8 cellular contexts compared by ENCODE assay signal in the genomic region with DNA sequence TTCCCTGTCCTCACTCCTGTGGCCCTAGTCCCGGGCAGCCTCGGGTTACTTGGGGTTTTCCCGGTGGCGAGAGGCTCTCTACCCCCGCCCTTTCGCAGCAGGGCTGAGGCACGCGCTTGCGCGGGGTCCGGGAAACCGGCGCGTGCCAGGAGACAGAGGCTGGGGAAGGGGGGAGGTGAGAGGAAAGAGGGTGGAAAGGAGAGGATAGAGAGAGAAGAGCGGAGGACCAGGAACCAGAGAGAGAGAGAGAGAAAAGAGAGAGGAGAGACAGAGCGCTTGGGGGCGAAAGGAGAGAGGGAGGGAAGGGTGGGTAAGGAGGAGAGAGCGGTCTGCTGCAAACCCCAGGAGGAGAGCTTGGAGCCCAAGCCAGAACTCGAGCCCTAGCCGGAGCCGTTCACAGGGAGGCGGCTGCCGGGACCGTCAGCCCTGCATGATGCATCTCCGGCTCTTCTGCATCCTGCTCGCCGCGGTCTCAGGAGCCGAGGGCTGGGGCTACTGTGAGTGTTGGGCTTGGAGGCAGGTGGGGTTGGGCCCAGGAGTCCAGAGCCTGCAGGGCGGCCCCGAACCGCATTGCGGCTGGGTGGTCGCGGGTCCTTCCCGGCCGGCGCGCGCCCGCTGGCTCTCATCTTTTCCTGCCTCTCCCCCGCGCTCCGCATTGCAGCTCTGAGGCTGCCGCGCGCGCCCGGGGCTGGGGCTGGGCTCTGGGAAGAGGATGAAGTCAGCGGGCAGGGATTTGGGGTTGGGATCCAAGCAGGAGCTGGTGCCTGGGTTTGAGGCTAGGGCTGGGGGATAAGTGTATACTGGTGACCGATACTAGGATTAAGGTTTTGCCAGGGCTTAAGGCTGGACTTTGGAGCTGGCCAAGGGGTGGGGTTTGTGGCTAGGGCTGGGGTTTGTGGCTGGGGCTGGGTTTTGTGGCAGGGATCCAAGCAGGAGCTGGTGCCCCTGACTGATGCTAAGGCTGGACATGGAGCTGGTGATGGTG. TPM values are rescaled to one million over a fixed set of nuclear protein-coding genes. Genes with fewer than 3 reads are reported as not detected.
DNase-seq lines count a peak whose midpoint lies in the region; TF ChIP-seq lines count a peak whose summit lies in the region.

A gene (plus strand): TSS at position 132 of the 985 bp plus-strand sequence. CDS start 299 bp downstream, at position 431.

- H3K9me3 ChIP-seq in neuron (ENCODE audit: low read length) = no peaks in the 10 kb centered on the region

- H2AFZ ChIP-seq in neuron (ENCODE audit: low read depth, low read length) = peak within 1 kb of the TSS; percentile 34

- peak; percentile 37 for DNase-seq in activated naive CD4-positive, alpha-beta T cell treated with Interleukin-2 at 50 U/mL for 16 hours
- DNase-seq in activated naive CD4-positive, alpha-beta T cell (lab: John Stamatoyannopoulos, UW) = no peak
- peak; percentile 30 for DNase-seq in NCI-H2107 treated with DMSO at 0.1 percent for 48 hours (lab: John Stamatoyannopoulos, UW; ENCODE audit: unreplicated experiment)
- DNase-seq in activated T-helper 1 cell treated with anti-CD3 and anti-CD28 coated beads, Interleukin-12 subunit alpha, Interleukin-12 subunit beta, Interleukin-2, Interleukin-4 antibody, amounts not matched to agents 30 ng/mL and 10 ng/mL and 1 ng/mL, durations not matched to agents 14 hours and 24 hours and 36 hours (ENCODE audit: low spot score) = no peak
- peak; percentile 80 for DNase-seq in fibroblast of villous mesenchyme (ENCODE audit: low read depth)
- no peak for DNase-seq in SKM-1 treated with dmso at 0.1 percent for 144 hours (lab: John Stamatoyannopoulos, UW; ENCODE audit: unreplicated experiment)
- DNase-seq in NCI-H1930 (lab: John Stamatoyannopoulos, UW) = no peak

- peaks cover 45% of the 10 kb centered on the region for H3K4me1 Mint-ChIP-seq in activated T-helper 1 cell treated with anti-CD3 and anti-CD28 coated beads, Interleukin-12 subunit alpha, Interleukin-12 subunit beta, Interleukin-2, Interleukin-4 antibody, amounts not matched to agents 30 ng/mL and 10 ng/mL and 1 ng/mL, durations not matched to agents 14 hours and 24 hours and 36 hours (ENCODE audit: low read depth)

- H3K4me3 Mint-ChIP-seq in activated T-helper 1 cell treated with anti-CD3 and anti-CD28 coated beads, Interleukin-12 subunit alpha, Interleukin-12 subunit beta, Interleukin-2, Interleukin-4 antibody, amounts not matched to agents 30 ng/mL and 10 ng/mL and 1 ng/mL, durations not matched to agents 14 hours and 24 hours and 36 hours = peak within 1 kb of the TSS; percentile 75

- peaks cover 3% of the 10 kb centered on the region for H3K36me3 Mint-ChIP-seq in activated T-helper 1 cell treated with anti-CD3 and anti-CD28 coated beads, Interleukin-12 subunit alpha, Interleukin-12 subunit beta, Interleukin-2, Interleukin-4 antibody, amounts not matched to agents 30 ng/mL and 10 ng/mL and 1 ng/mL, durations not matched to agents 14 hours and 24 hours and 36 hours (ENCODE audit: low read depth)

- H3K27me3 ChIP-seq in neuron (ENCODE audit: insufficient read depth, low read length) = no peaks in the 10 kb centered on the region

- intact Hi-C loops in activated T-helper 1 cell treated with anti-CD3 and anti-CD28 coated beads, Interleukin-12 subunit alpha, Interleukin-12 subunit beta, Interleukin-2, Interleukin-4 antibody, amounts not matched to agents 30 ng/mL and 10 ng/mL and 1 ng/mL, durations not matched to agents 14 hours and 24 hours and 36 hours (cut with micrococcal nuclease) = no loop called here

- peaks cover 27% of the 10 kb centered on the region for H3K4me1 ChIP-seq in neuron (ENCODE audit: insufficient read depth, low read length)

- TF ChIP-seq CTCF in fibroblast of villous mesenchyme (IDR thresholded peaks at IDR 0.05; ENCODE audit: insufficient read depth, low read depth, low read length) = no peak

- peak within 1 kb of the TSS; percentile 61 for H3K4me3 ChIP-seq in fibroblast of villous mesenchyme (ENCODE audit: low read depth, low read length)
- peak within 1 kb of the TSS; percentile 66 for H3K4me3 ChIP-seq in neuron (ENCODE audit: low read length)

- peaks cover 31% of the 10 kb centered on the region for H3K36me3 ChIP-seq in neuron (ENCODE audit: insufficient read depth, low read length)

- no peaks in the 10 kb centered on the region for H3K9me3 Mint-ChIP-seq in activated T-helper 1 cell treated with anti-CD3 and anti-CD28 coated beads, Interleukin-12 subunit alpha, Interleukin-12 subunit beta, Interleukin-2, Interleukin-4 antibody, amounts not matched to agents 30 ng/mL and 10 ng/mL and 1 ng/mL, durations not matched to agents 14 hours and 24 hours and 36 hours

- H3K27me3 Mint-ChIP-seq in activated T-helper 1 cell treated with anti-CD3 and anti-CD28 coated beads, Interleukin-12 subunit alpha, Interleukin-12 subunit beta, Interleukin-2, Interleukin-4 antibody, amounts not matched to agents 30 ng/mL and 10 ng/mL and 1 ng/mL, durations not matched to agents 14 hours and 24 hours and 36 hours (ENCODE audit: insufficient read depth) = peaks cover 35% of the 10 kb centered on the region

- peak within 1 kb of the TSS; percentile 63 for H3K27ac Mint-ChIP-seq in activated T-helper 1 cell treated with anti-CD3 and anti-CD28 coated beads, Interleukin-12 subunit alpha, Interleukin-12 subunit beta, Interleukin-2, Interleukin-4 antibody, amounts not matched to agents 30 ng/mL and 10 ng/mL and 1 ng/mL, durations not matched to agents 14 hours and 24 hours and 36 hours

RNA-seq across cellular contexts. Expression of the gene that starts here (rescaled TPM):
- 1.8 and 2.2 TPM in 2 replicates for total RNA-seq in activated T-helper 1 cell treated with anti-CD3 and anti-CD28 coated beads, Interleukin-12 subunit alpha, Interleukin-12 subunit beta, Interleukin-2, Interleukin-4 antibody, amounts not matched to agents 30 ng/mL and 10 ng/mL and 1 ng/mL, durations not matched to agents 14 hours and 24 hours and 36 hours
- total RNA-seq in fibroblast of villous mesenchyme = 45.4 and 60.5 TPM in 2 replicates

Comparison
In these comparisons a context has a peak if more than half of its experiments do, and no peak if none do; other contexts are left out.
1. RNA of the gene that starts here (total RNA-seq): 45.4 to 60.5 TPM in fibroblast of villous mesenchyme; 1.8 to 2.2 TPM in activated T-helper 1 cell treated with anti-CD3 and anti-CD28 coated beads, Interleukin-12 subunit alpha, Interleukin-12 subunit beta, Interleukin-2, Interleukin-4 antibody, amounts not matched to agents 30 ng/mL and 10 ng/mL and 1 ng/mL, durations not matched to agents 14 hours and 24 hours and 36 hours; every median in the first group is over 10 times any median in the second.
2. DNase-seq: peak in activated naive CD4-positive, alpha-beta T cell treated with Interleukin-2 at 50 U/mL for 16 hours (single experiment), NCI-H2107 treated with DMSO at 0.1 percent for 48 hours (single experiment) and fibroblast of villous mesenchyme (single experiment); none in activated naive CD4-positive, alpha-beta T cell (0 of 4), activated T-helper 1 cell treated with anti-CD3 and anti-CD28 coated beads, Interleukin-12 subunit alpha, Interleukin-12 subunit beta, Interleukin-2, Interleukin-4 antibody, amounts not matched to agents 30 ng/mL and 10 ng/mL and 1 ng/mL, durations not matched to agents 14 hours and 24 hours and 36 hours (single experiment), SKM-1 treated with dmso at 0.1 percent for 144 hours (single experiment) and NCI-H1930 (0 of 2).